In genomic region chr12:46383654-46384450, GRCh38 we compare ENCODE assay signal across 1 cellular context.
TF ChIP-seq lines count a peak whose summit lies in the region.

No MANE protein-coding gene starts in this region.

TF ChIP-seq in HepG2, 621 proteins besides CTCF, POLR2A, EP300 and RAD21 (continued from another document):
- TF ChIP-seq RXRA (CRISPR knock-in tag; IDR thresholded peaks at IDR 0.05) (peak; percentile 78; the same call in 1 of the 2 replicates), FOXO1 (CRISPR knock-in tag; IDR thresholded peaks at IDR 0.05) (peak; percentile 64), SOX5 (CRISPR knock-in tag; IDR thresholded peaks at IDR 0.05; ENCODE audit: borderline replicate concordance) (no peak), EED (CRISPR knock-in tag; IDR thresholded peaks at IDR 0.05) (0 out of 2 replicates have a peak, but pooled peaks have one; percentile 58), GABPB1 (CRISPR knock-in tag; IDR thresholded peaks at IDR 0.05) (peak; percentile 64), NFKBIZ (CRISPR knock-in tag; IDR thresholded peaks at IDR 0.05) (peak; percentile 53; the same call in 1 of the 2 replicates), ZNF576 (CRISPR knock-in tag; IDR thresholded peaks at IDR 0.05) (peak; percentile 82; the same call in 1 of the 2 replicates), ZNF263 (CRISPR knock-in tag; IDR thresholded peaks at IDR 0.05) (peak; percentile 74; the same call in 1 of the 2 replicates), ETV6 (CRISPR knock-in tag; conservative IDR thresholded peaks at IDR 0.05) (peak; percentile 72; the same call in 1 of the 2 replicates), IKZF5 (CRISPR knock-in tag; IDR thresholded peaks at IDR 0.05) (peak; percentile 45), BCL6 (CRISPR knock-in tag; IDR thresholded peaks at IDR 0.05) (peak; percentile 69), RBM22 (optimal IDR thresholded peaks at IDR 0.05; ENCODE audit: low read length) (peak; percentile 38), CREB1 (IDR thresholded peaks at IDR 0.05) (peak; percentile 43; the same call in 1 of the 2 replicates), CREB1 (CRISPR knock-in tag; IDR thresholded peaks at IDR 0.05) (no peak), ATF1 (CRISPR knock-in tag; IDR thresholded peaks at IDR 0.05) (peak; percentile 60; the same call in 1 of the 2 replicates)
